Comparison of ENCODE assay signal across 8 cellular contexts in the genomic region with DNA sequence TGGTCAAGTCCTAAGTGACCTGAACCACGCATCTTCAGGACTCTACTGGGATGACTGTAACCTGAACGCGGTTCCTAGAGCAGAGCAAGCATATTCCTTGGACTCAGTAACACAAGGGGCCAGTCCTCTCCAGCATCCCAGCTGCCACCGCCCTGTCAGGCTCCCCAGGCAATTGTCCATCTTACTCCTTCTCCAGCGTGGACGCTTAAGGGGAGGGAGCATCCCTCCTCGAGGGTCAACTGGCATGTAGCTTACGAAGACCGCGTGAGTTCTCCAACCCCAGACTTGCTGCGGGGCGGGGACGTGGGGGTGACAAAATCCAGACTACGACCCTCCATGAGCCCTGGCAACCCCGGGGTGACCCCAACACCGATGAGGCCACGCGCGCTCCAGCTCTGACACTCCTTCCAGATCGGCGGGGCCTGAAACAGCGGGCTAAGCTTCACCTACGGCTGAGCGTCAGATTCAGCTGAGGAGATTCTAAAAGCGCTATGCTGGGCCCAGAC. TPM values are rescaled to one million over a fixed set of nuclear protein-coding genes. Genes with fewer than 3 reads are reported as not detected.
DNase-seq lines count a peak whose midpoint lies in the region; ATAC-seq and TF ChIP-seq lines count a peak whose summit lies in the region.

No MANE protein-coding gene starts in this region.

- H3K27me3 ChIP-seq in adrenal gland = no peaks in the 10 kb centered on the region

- H3K27ac ChIP-seq in adrenal gland = peak overlapping the region in 4 of 5 donors; percentile 50 to 90 (median 74)
- H3K27ac ChIP-seq in skin epidermis = peak overlapping the region; percentile 52 to 92 (median 84)

- H3K4me1 ChIP-seq in adrenal gland (replicated peaks in 1 of 2) = peaks cover 12 to 22% of the 10 kb centered on the region in 2 donors

- ATAC-seq in GM21423 (IDR thresholded peaks at IDR 0.05; ENCODE audit: unreplicated experiment) = peak; percentile 3

- DNase-seq in COR-L47 (lab: John Stamatoyannopoulos, UW) (peak; percentile 38), NCI-H146 treated with DMSO at 0.1 percent for 48 hours (lab: John Stamatoyannopoulos, UW; ENCODE audit: unreplicated experiment) (peak; percentile 14), adrenal gland (peak in 2 of 7 donors; percentile 14 to 32), RPMI8226 (no peak), UCSD-AML1 (lab: John Stamatoyannopoulos, UW; ENCODE audit: unreplicated experiment) (no peak)

- no peaks in the 10 kb centered on the region for H3K36me3 ChIP-seq in adrenal gland (replicated peaks in 1 of 2)

- peak overlapping the region in 3 of 4 donors; percentile 36 to 86 (median 84) for H3K4me3 ChIP-seq in adrenal gland
- peak overlapping the region; percentile 21 for H3K4me3 ChIP-seq in iPS-11a (ENCODE audit: low read depth, low read length)
- peak overlapping the region; percentile 55 to 78 (median 63) for H3K4me3 ChIP-seq in skin epidermis

- intact Hi-C loops in adrenal gland (cut with DNase I) = no loop called here

- 3 to 17% (median 8%) methylated on average over 6 to 25 of the region's 25 CpGs for WGBS in adrenal gland, 4 donors

- TF ChIP-seq CTCF in adrenal gland (IDR thresholded peaks at IDR 0.05) = no peak

- TF ChIP-seq POLR2A in adrenal gland (IDR thresholded peaks at IDR 0.05) = no peak

- H3K9me3 ChIP-seq in adrenal gland (replicated peaks in 1 of 3) = no peaks in the 10 kb centered on the region

RNA-seq across cellular contexts. Expression of a gene that starts 0.9 kb away (rescaled TPM):
- total RNA-seq in adrenal gland = 10 to 100 TPM; 14.9 to 66.4 (median 42.8) TPM
- polyA plus RNA-seq in adrenal gland = 10 to 100 TPM; 32.8 to 59.2 (median 39.9) TPM

Comparison
In these comparisons a context has a peak if more than half of its experiments do, and no peak if none do; other contexts are left out.
1. DNase-seq: peak in COR-L47 (single experiment) and NCI-H146 treated with DMSO at 0.1 percent for 48 hours (single experiment); none in RPMI8226 (single experiment) and UCSD-AML1 (single experiment).
2. H3K4me3 ChIP-seq: peak in every context shown above with its lines; median percentile 84 in adrenal gland; 63 in skin epidermis; 21 in iPS-11a.